Comparison of ENCODE assay signal across 17 cellular contexts in the genomic region with DNA sequence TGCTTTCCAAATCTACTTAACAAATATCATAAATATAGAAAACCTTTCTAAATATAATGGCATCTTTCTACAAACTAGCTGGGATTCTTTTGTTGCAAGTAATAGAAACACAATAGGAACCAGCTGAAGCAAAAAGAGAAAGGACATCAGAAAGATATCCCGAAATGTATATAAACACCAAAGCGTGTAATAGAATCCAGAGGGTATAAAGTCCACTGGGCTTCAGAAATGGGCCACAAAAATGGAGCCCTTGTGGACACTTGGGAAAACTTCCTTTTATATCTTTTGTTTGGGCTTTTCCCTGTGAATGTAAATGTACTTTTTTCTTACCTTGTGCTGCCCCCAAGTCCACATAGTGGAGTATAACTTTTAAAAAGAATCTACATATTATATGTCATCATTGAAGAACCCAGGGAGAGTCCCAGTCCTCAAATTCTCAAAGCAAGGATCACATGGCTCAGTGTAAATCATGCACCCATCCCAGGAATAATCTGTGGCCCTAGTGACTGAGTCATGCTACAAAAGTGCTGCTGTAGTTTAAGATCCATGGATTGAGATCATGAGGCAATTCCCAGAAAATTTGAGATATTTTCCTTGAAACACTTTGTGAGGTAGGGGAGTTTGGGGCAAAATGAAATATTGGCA.
DNase-seq lines count a peak whose midpoint lies in the region; ATAC-seq and TF ChIP-seq lines count a peak whose summit lies in the region.
"Had no signal": no experiment of that assay in that cellular context is flagged by ENCODE, and none has a peak within 500 bp of the region (broad histone marks: within the 10 kb centered on the region; RNA-seq: fewer than 3 reads in every experiment).

No MANE protein-coding gene starts in this region.

- H3K4me3 ChIP-seq in parathyroid adenoma (ENCODE audit: low read depth, low read length) = no peak overlapping the region
- H3K4me3 ChIP-seq in CD4-positive, alpha-beta memory T cell (ENCODE audit: low read length in 2 of 2) = no peak overlapping the region
- H3K4me3 ChIP-seq: BLaER1, dorsolateral prefrontal cortex, pancreas had no signal

- intact Hi-C loops in CD4-positive, alpha-beta memory T cell (cut with micrococcal nuclease) = no loop called here

- H3K27me3 Mint-ChIP-seq in CD4-positive, alpha-beta memory T cell = peaks cover 0 to 3% of the 10 kb centered on the region in 2 donors

- ATAC-seq in GM21786 (IDR thresholded peaks at IDR 0.05; ENCODE audit: unreplicated experiment) (no peak), GM18517 (IDR thresholded peaks at IDR 0.05; ENCODE audit: unreplicated experiment) (no peak)
- ATAC-seq: pancreas had no signal

- DNase-seq in GM03348 (ENCODE audit: low spot score) = peak; percentile 43
- DNase-seq in NCI-H69 (lab: John Stamatoyannopoulos, UW) = peak; percentile 17
- DNase-seq in fibroblast of peridontal ligament (ENCODE audit: extremely low read depth) = peak; percentile 36
- DNase-seq in putamen (ENCODE audit: low spot score) = no peak
- no peak for DNase-seq in CD4-positive, alpha-beta memory T cell
- DNase-seq: activated CD8-positive, alpha-beta memory T cell treated with anti-CD3 and anti-CD28 coated beads, Interleukin-2, amount 50 U/mL, for 48 hours; activated naive CD4-positive, alpha-beta T cell; brain microvascular endothelial cell; dorsolateral prefrontal cortex; NCI-H1048; pancreas; SK-N-SH; stimulated activated CD4-positive, alpha-beta T cell treated with anti-CD3 and anti-CD28 coated beads, Interleukin-4, amount 100 ng/mL, for 1 hour had no signal

- peak; percentile 12 for TF ChIP-seq CTCF in parathyroid adenoma (IDR thresholded peaks at IDR 0.05)

- H3K27ac Mint-ChIP-seq in CD4-positive, alpha-beta memory T cell = no peak overlapping the region

- H3K9me3 Mint-ChIP-seq in CD4-positive, alpha-beta memory T cell = peaks cover 0 to 4% (median 0%) of the 10 kb centered on the region in 8 donors

- peak overlapping the region; percentile 50 for H2AFZ ChIP-seq in parathyroid adenoma

- CTCF ChIA-PET in CD4-positive, alpha-beta memory T cell (lab: Charles Lee; ENCODE audit: partially characterized antibody) = no interaction called here

- H3K36me3 ChIP-seq in parathyroid adenoma (ENCODE audit: control insufficient read depth, insufficient read depth, low read length) = no peaks in the 10 kb centered on the region
- H3K36me3 ChIP-seq in CD4-positive, alpha-beta memory T cell (ENCODE audit: insufficient read depth, low read length) = no peaks in the 10 kb centered on the region
- H3K36me3 ChIP-seq: BLaER1, brain microvascular endothelial cell, pancreas had no signal

- no peaks in the 10 kb centered on the region for H3K79me2 ChIP-seq in parathyroid adenoma

- H3K27ac ChIP-seq in parathyroid adenoma = peak overlapping the region; percentile 36
- no peak overlapping the region for H3K27ac ChIP-seq in CD4-positive, alpha-beta memory T cell (ENCODE audit: low read depth, low read length)
- H3K27ac ChIP-seq: BLaER1, brain microvascular endothelial cell, dorsolateral prefrontal cortex, pancreas had no signal

- H3K4me2 ChIP-seq in parathyroid adenoma (ENCODE audit: low read length) = no peak overlapping the region
- H3K4me2 ChIP-seq: BLaER1, SK-N-SH had no signal

- H3K36me3 Mint-ChIP-seq in CD4-positive, alpha-beta memory T cell = no peaks in the 10 kb centered on the region

- no peak overlapping the region for H3K4me3 Mint-ChIP-seq in CD4-positive, alpha-beta memory T cell

- no peaks in the 10 kb centered on the region for H3K4me1 Mint-ChIP-seq in CD4-positive, alpha-beta memory T cell

- no peaks in the 10 kb centered on the region for H3K9me3 ChIP-seq in parathyroid adenoma (ENCODE audit: control insufficient read depth, low read length)
- H3K9me3 ChIP-seq in CD4-positive, alpha-beta memory T cell (ENCODE audit: control insufficient read depth in 1 of 2, low read length in 2 of 2) = no peaks in the 10 kb centered on the region
- H3K9me3 ChIP-seq: BLaER1, pancreas, SK-N-SH had no signal

- H3K27me3 ChIP-seq in parathyroid adenoma (ENCODE audit: control insufficient read depth, insufficient read depth, low read length) = no peaks in the 10 kb centered on the region
- no peaks in the 10 kb centered on the region for H3K27me3 ChIP-seq in CD4-positive, alpha-beta memory T cell (ENCODE audit: insufficient read depth, low read length)
- H3K27me3 ChIP-seq: BLaER1, brain microvascular endothelial cell, dorsolateral prefrontal cortex, pancreas had no signal

- H3K4me1 ChIP-seq in parathyroid adenoma = peaks cover 23% of the 10 kb centered on the region
- no peaks in the 10 kb centered on the region for H3K4me1 ChIP-seq in CD4-positive, alpha-beta memory T cell (ENCODE audit: insufficient read depth, low read length)
- H3K4me1 ChIP-seq: BLaER1, pancreas had no signal

- H3K9ac ChIP-seq in parathyroid adenoma = no peak overlapping the region
- H3K9ac ChIP-seq: BLaER1, SK-N-SH had no signal

- POLR2A ChIA-PET in CD4-positive, alpha-beta memory T cell (lab: Charles Lee; ENCODE audit: partially characterized antibody) = no interaction called here

Comparison
In these comparisons a context has a peak if more than half of its experiments do, and no peak if none do; other contexts are left out.
1. DNase-seq: peak in GM03348 (single experiment), NCI-H69 (single experiment) and fibroblast of peridontal ligament (single experiment); none in putamen (single experiment) and CD4-positive, alpha-beta memory T cell (0 of 5).